Comparison of ENCODE assay signal across 8 cellular contexts in the genomic region with DNA sequence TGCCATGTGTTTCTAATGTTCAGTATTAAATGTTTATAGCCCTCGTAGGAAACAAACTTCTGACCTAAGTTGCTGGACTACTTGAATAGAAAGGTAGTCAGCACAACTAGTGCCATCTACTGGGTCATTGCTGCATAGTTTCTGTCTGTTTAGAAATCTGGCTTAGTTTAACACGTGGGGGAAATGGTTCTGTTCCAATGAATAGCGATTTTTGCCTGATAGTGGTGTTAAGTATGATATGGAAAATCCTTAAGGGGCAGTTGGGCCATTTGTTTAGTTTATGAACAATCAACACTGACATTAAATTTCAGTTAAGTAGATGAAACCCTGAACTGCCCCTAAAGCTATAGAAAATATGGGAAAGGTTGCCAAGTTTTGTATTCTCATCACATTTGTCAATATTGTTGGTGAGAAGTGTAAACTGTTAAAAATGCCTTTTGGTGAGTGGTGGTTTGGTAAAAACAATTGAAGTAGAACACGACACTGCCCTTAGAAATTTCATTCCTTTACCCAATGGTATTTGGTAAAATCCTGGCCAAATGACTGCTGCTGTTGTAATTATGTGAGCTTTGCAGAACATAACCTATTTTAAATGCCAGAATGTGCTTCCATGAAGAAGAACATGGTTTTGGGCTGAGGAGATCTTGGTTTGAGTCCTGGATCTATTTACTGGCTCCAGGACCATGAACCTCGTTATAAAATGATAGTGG. TPM values are rescaled to one million over a fixed set of nuclear protein-coding genes. Genes with fewer than 3 reads are reported as not detected.
DNase-seq lines count a peak whose midpoint lies in the region; ATAC-seq, FAIRE-seq and TF ChIP-seq lines count a peak whose summit lies in the region.

No MANE protein-coding gene starts in this region.

- TF ChIP-seq POLR2A in A549 (IDR thresholded peaks at IDR 0.05; ENCODE audit: low read length) (no peak), thyroid gland (IDR thresholded peaks at IDR 0.05) (no peak)

- intact Hi-C loops in thyroid gland (cut with DNase I) = loop anchor here (5.0 kb wide), 1 partner anchor 134 kb away; no protein-coding TSS in a partner anchor

- TF ChIP-seq EP300 in A549 (IDR thresholded peaks at IDR 0.05) = no peak

- peak overlapping the region; percentile 55 for H3K4me2 ChIP-seq in A549

- H3K36me3 ChIP-seq in H7 (replicated peaks; ENCODE audit: control insufficient read depth, insufficient read depth, low read length) (no peaks in the 10 kb centered on the region), thyroid gland (no peaks in the 10 kb centered on the region)

- H3K27ac ChIP-seq in A549 (peak overlapping the region; percentile 29 to 69; a peak in 2 of 6 replicates), thyroid gland (no peak overlapping the region)

- CTCF ChIA-PET in A549 (lab: Yijun Ruan, JAX) = interaction anchor here (0.6 to 2.1 kb wide), 23 partner anchors 10 to 600 kb away, joined by 3 to 19 read pairs (median 5); no protein-coding TSS in a partner anchor

- TF ChIP-seq CTCF in A549 (IDR thresholded peaks at IDR 0.05) (peak; percentile 84), thyroid gland (IDR thresholded peaks at IDR 0.05) (peak; percentile 31 to 82 (median 70))

- H3K4me1 ChIP-seq in A549 (peaks cover 47% of the 10 kb centered on the region), thyroid gland (peaks cover 0 to 9% of the 10 kb centered on the region in 2 donors)

- DNase-seq in A549 (ENCODE audit: low read depth in 1 of 2, low spot score in 1 of 2) = peak; percentile 68 to 81
- DNase-seq in GF-D8 (lab: John Stamatoyannopoulos, UW) = peak; percentile 37
- DNase-seq in H7 = peak; percentile 60
- peak; percentile 63 for DNase-seq in LoVo (ENCODE audit: low spot score)
- peak; percentile 60 for DNase-seq in cerebellar cortex (ENCODE audit: low spot score)
- DNase-seq in left kidney (ENCODE audit: low read depth, low spot score) = peak; percentile 82
- DNase-seq in thyroid gland = peak; percentile 27 to 39

- no peak overlapping the region for H3K4me3 ChIP-seq in A549
- H3K4me3 ChIP-seq in H7 (ENCODE audit: insufficient read depth, low read depth, low read length) = no peak overlapping the region
- no peak overlapping the region for H3K4me3 ChIP-seq in thyroid gland (replicated peaks in 1 of 3)

- no peaks in the 10 kb centered on the region for H3K9me3 ChIP-seq in A549
- H3K9me3 ChIP-seq in thyroid gland = no peaks in the 10 kb centered on the region

- WGBS in A549 (ENCODE audit: missing lambda C conversion rate) = 21% methylated on average over 5 of the region's 5 CpGs
- 18 to 22% methylated on average over 5 of the region's 5 CpGs for WGBS in thyroid gland, 2 donors

- ATAC-seq in A549 (peak; percentile 72 to 76), SK-N-SH treated with all-trans-retinoic acid at 6 μM for 48 hours (peak; percentile 72)

- TF ChIP-seq RAD21 in A549 (conservative IDR thresholded peaks at IDR 0.05 in 1 of 2, IDR thresholded peaks at IDR 0.05 in 1 of 2) = peak; percentile 83 to 84

- FAIRE-seq in A549 (lab: Jason Lieb, UNC) = peak; percentile 98

- no peaks in the 10 kb centered on the region for H3K27me3 ChIP-seq in H7 (ENCODE audit: control insufficient read depth, insufficient read depth, low read length)
- no peaks in the 10 kb centered on the region for H3K27me3 ChIP-seq in thyroid gland

- POLR2A ChIA-PET in A549 (lab: Yijun Ruan, JAX) = interaction anchor here (0.7 to 2.1 kb wide), 3 partner anchors 13 to 122 kb away, joined by 3 to 9 read pairs (median 4); a partner anchor contains a TSS

TF ChIP-seq in A549, 52 proteins besides CTCF, POLR2A, EP300 and RAD21:
- no peak for TF ChIP-seq RFX5 (IDR thresholded peaks at IDR 0.05)
- TF ChIP-seq POLR2AphosphoS2 (conservative IDR thresholded peaks at IDR 0.05; ENCODE audit: low read length) = 0 out of 2 replicates have a peak, but pooled peaks have one; percentile 47
- TF ChIP-seq NPAS2 (CRISPR knock-in tag; IDR thresholded peaks at IDR 0.05; ENCODE audit: borderline replicate concordance) = no peak
- TF ChIP-seq RCOR1 (IDR thresholded peaks at IDR 0.05; ENCODE audit: low read depth, low read length) = no peak
- TF ChIP-seq ZSCAN20 (CRISPR knock-in tag; IDR thresholded peaks at IDR 0.05) = no peak
- no peak for TF ChIP-seq HDAC2 (IDR thresholded peaks at IDR 0.05)
- TF ChIP-seq RARB (CRISPR knock-in tag; IDR thresholded peaks at IDR 0.05) = no peak
- peak; percentile 93 for TF ChIP-seq SMC3 (IDR thresholded peaks at IDR 0.05)
- TF ChIP-seq HOXB5 (CRISPR knock-in tag; IDR thresholded peaks at IDR 0.05) = no peak
- TF ChIP-seq FOSL2 (IDR thresholded peaks at IDR 0.05) = no peak
- 0 out of 2 replicates have a peak, but pooled peaks have one; percentile 19 for TF ChIP-seq FOSL2 (CRISPR knock-in tag; IDR thresholded peaks at IDR 0.05)

TF ChIP-seq in SK-N-SH treated with all-trans-retinoic acid at 6 μM for 48 hours, 23 proteins besides CTCF, POLR2A, EP300 and RAD21 (continues in another document):
- TF ChIP-seq, protein P1, sequence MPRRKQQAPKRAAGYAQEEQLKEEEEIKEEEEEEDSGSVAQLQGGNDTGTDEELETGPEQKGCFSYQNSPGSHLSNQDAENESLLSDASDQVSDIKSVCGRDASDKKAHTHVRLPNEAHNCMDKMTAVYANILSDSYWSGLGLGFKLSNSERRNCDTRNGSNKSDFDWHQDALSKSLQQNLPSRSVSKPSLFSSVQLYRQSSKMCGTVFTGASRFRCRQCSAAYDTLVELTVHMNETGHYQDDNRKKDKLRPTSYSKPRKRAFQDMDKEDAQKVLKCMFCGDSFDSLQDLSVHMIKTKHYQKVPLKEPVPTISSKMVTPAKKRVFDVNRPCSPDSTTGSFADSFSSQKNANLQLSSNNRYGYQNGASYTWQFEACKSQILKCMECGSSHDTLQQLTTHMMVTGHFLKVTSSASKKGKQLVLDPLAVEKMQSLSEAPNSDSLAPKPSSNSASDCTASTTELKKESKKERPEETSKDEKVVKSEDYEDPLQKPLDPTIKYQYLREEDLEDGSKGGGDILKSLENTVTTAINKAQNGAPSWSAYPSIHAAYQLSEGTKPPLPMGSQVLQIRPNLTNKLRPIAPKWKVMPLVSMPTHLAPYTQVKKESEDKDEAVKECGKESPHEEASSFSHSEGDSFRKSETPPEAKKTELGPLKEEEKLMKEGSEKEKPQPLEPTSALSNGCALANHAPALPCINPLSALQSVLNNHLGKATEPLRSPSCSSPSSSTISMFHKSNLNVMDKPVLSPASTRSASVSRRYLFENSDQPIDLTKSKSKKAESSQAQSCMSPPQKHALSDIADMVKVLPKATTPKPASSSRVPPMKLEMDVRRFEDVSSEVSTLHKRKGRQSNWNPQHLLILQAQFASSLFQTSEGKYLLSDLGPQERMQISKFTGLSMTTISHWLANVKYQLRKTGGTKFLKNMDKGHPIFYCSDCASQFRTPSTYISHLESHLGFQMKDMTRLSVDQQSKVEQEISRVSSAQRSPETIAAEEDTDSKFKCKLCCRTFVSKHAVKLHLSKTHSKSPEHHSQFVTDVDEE (CRISPR knock-in tag; IDR thresholded peaks at IDR 0.05) = no peak
- TF ChIP-seq, protein P2, sequence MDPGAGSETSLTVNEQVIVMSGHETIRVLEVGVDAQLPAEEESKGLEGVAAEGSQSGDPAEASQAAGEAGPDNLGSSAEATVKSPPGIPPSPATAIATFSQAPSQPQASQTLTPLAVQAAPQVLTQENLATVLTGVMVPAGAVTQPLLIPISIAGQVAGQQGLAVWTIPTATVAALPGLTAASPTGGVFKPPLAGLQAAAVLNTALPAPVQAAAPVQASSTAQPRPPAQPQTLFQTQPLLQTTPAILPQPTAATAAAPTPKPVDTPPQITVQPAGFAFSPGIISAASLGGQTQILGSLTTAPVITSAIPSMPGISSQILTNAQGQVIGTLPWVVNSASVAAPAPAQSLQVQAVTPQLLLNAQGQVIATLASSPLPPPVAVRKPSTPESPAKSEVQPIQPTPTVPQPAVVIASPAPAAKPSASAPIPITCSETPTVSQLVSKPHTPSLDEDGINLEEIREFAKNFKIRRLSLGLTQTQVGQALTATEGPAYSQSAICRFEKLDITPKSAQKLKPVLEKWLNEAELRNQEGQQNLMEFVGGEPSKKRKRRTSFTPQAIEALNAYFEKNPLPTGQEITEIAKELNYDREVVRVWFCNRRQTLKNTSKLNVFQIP (CRISPR knock-in tag; IDR thresholded peaks at IDR 0.05; ENCODE audit: borderline replicate concordance, low read depth) = no peak
- TF ChIP-seq CSDC2 (CRISPR knock-in tag; IDR thresholded peaks at IDR 0.05) (no peak), PPARA (CRISPR knock-in tag; IDR thresholded peaks at IDR 0.05; ENCODE audit: borderline replicate concordance) (no peak), RARB (CRISPR knock-in tag; IDR thresholded peaks at IDR 0.05) (no peak), BACH2 (CRISPR knock-in tag; IDR thresholded peaks at IDR 0.05; ENCODE audit: borderline replicate concordance) (no peak), ZNF565 (CRISPR knock-in tag; conservative IDR thresholded peaks at IDR 0.05; ENCODE audit: low read depth) (no peak), ZNF70 (CRISPR knock-in tag; IDR thresholded peaks at IDR 0.05) (no peak), TOX (CRISPR knock-in tag; IDR thresholded peaks at IDR 0.05; ENCODE audit: borderline replicate concordance) (no peak), SNAI2 (CRISPR knock-in tag; IDR thresholded peaks at IDR 0.05) (no peak), ZFP3 (CRISPR knock-in tag; IDR thresholded peaks at IDR 0.05) (no peak)
- TF ChIP-seq, protein P3, sequence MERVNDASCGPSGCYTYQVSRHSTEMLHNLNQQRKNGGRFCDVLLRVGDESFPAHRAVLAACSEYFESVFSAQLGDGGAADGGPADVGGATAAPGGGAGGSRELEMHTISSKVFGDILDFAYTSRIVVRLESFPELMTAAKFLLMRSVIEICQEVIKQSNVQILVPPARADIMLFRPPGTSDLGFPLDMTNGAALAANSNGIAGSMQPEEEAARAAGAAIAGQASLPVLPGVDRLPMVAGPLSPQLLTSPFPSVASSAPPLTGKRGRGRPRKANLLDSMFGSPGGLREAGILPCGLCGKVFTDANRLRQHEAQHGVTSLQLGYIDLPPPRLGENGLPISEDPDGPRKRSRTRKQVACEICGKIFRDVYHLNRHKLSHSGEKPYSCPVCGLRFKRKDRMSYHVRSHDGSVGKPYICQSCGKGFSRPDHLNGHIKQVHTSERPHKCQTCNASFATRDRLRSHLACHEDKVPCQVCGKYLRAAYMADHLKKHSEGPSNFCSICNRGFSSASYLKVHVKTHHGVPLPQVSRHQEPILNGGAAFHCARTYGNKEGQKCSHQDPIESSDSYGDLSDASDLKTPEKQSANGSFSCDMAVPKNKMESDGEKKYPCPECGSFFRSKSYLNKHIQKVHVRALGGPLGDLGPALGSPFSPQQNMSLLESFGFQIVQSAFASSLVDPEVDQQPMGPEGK (CRISPR knock-in tag; IDR thresholded peaks at IDR 0.05; ENCODE audit: borderline replicate concordance) = no peak

RNA-seq across cellular contexts. Expression of a gene that starts 13.2 kb away (rescaled TPM):
- 13.6 and 22.4 TPM in 2 replicates for polyA plus RNA-seq in A549 (2011; rRNA removed)
- polyA plus RNA-seq in A549 (2012; cell fraction: cytosol; rRNA removed) = 1.7 and 1.8 TPM in 2 replicates
- polyA plus RNA-seq in A549 (2012; cell fraction: nucleus; rRNA removed) = 2.9 and 4.9 TPM in 2 replicates
- polyA plus RNA-seq in A549 (2017; fragmentation: RNase III; extraction: RNeasy Plus Mini Kit Qiagen cat#74134 plus additional on column Dnase treatment) = 21.9 to 22.2 TPM (median 21.9 TPM) in 3 replicates
- polyA minus RNA-seq in A549 (2011; rRNA and poly(A)+ RNA removed) = 19.0 and 21.4 TPM in 2 replicates
- 2.3 and 3.7 TPM in 2 replicates for total RNA-seq in H7 (2014; rRNA removed; shearing (Covaris generic))
- 10 to 100 TPM in 1 of 4 donors, 1 to 10 TPM in 3; 5.7 to 28.6 (median 7.9) TPM for total RNA-seq in thyroid gland

Comparison
In these comparisons a context has a peak if more than half of its experiments do, and no peak if none do; other contexts are left out.
1. H3K27ac ChIP-seq: peak in A549 (2 of 2); none in thyroid gland (0 of 3).
2. Peak in every context shown above with its lines, with median percentiles within 50 percentile points of each other: DNase-seq.